In the genomic region with DNA sequence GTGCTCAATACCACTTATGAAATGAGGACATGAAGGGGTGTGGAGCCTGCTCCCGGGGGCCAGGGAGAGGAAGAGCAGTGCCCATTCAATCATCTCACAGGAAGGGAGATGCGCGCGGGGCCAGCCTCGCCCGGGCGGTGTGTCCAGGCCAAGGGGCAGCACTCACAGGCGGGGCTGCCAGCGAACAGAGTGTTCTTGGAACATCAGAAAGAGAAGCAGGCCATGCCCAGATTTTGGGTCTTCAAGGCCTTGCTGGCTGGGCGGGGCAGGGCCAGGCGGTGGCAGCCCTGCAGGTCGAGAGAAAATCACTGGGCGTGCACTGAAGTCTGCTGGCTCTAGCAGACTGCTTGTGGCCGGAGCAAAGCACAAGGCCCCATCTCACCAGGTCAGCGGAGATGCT, we compare ENCODE assay signal across 22 cellular contexts.
"Had no signal": no experiment of that assay in that cellular context is flagged by ENCODE, and none has a peak within 500 bp of the region (broad histone marks: within the 10 kb centered on the region; RNA-seq: fewer than 3 reads in every experiment).

No MANE protein-coding gene starts in this region.

- H3K36me3 ChIP-seq: brain microvascular endothelial cell, heart left ventricle had no signal

- H3K4me1 ChIP-seq: psoas muscle had no signal

- H3K9me3 ChIP-seq: heart left ventricle, psoas muscle had no signal

- H3K4me3 ChIP-seq: heart left ventricle, lung, psoas muscle, smooth muscle cell had no signal

- H3K27ac ChIP-seq: brain microvascular endothelial cell, heart left ventricle, psoas muscle, VCaP had no signal

- DNase-seq: activated CD4-positive, alpha-beta T cell treated with anti-CD3 and anti-CD28 coated beads, Interleukin-2, amount 10 ng/mL, durations not matched to agents 24 days and 14 days; activated CD8-positive, alpha-beta memory T cell treated with anti-CD3 and anti-CD28 coated beads, Interleukin-2, amount 10 ng/mL, durations not matched to agents 7 days and 5 days; activated CD8-positive, alpha-beta T cell treated with anti-CD3 and anti-CD28 coated beads for 36 hours; activated gamma-delta T cell; activated T-cell treated with anti-CD3 and anti-CD28 coated beads for 4 hours; aorta; brain microvascular endothelial cell; dermis blood vessel endothelial cell; effector CD8-positive, alpha-beta T cell; heart left ventricle; left cardiac atrium; naive thymus-derived CD4-positive, alpha-beta T cell; psoas muscle; stimulated activated CD4-positive, alpha-beta T cell treated with anti-CD3 and anti-CD28 coated beads, Interleukin-15, amount 100 ng/mL, for 24 hours; stimulated activated CD8-positive, alpha-beta memory T cell treated with anti-CD3 and anti-CD28 coated beads, Interleukin-4, amount 100 ng/mL, for 48 hours; stimulated activated naive CD4-positive, alpha-beta T cell had no signal

- H3K27me3 ChIP-seq: brain microvascular endothelial cell, heart left ventricle had no signal

- ATAC-seq: activated CD4-positive, CD25-positive, alpha-beta regulatory T cell treated with anti-CD3 and anti-CD28 coated beads, Interleukin-2, amount 50 U/mL, for 24 hours; activated CD8-positive, alpha-beta memory T cell treated with anti-CD3 and anti-CD28 coated beads, Interleukin-2, amount 10 ng/mL, durations not matched to agents 7 days and 5 days; activated CD8-positive, alpha-beta T cell treated with anti-CD3 and anti-CD28 coated beads for 36 hours; heart left ventricle; left cardiac atrium; naive thymus-derived CD4-positive, alpha-beta T cell; sciatic nerve; SK-N-SH treated with all-trans-retinoic acid at 6 μM for 48 hours had no signal
